Comparison of ENCODE assay signal across 8 cellular contexts in the genomic region with DNA sequence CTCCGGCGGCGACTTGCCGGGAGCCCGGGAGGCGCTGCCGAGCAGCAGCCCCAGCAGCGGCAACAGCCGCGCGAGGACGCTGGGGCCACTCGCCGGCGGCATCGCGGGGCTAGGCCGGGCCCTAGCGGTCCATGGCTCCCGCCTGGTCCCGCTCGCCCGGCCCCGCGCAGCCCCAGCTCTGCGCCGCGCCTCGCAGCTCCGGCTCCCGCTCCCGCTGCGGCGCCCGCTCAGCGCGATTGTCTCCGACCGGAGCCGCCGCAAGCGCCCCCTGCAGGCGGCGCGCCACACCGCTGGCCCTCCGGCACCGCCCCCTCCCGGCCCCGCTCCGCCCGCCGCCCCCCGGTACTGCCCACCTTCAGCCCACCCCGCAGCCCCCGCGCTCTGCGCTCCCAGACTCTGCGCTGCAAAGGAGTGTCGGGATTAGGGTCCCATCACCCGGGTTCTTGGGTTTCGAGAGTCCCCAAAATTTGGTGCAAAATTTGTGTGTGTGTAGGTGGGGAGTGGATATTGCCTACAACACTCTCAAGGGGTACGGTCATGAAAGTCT. TPM values are rescaled to one million over a fixed set of nuclear protein-coding genes. Genes with fewer than 3 reads are reported as not detected.
DNase-seq lines count a peak whose midpoint lies in the region; ATAC-seq and TF ChIP-seq lines count a peak whose summit lies in the region.

A gene (minus strand): TSS at position 241 of the 547 bp plus-strand sequence. CDS start 139 bp downstream, at position 102.

- CTCF ChIA-PET in activated naive CD4-positive, alpha-beta T cell treated with anti-CD3 and anti-CD28 coated beads, Interleukin-2, amount 10 ng/mL, durations not matched to agents 7 days and 5 days (lab: Charles Lee), result interaction anchor here (0.7 to 5.1 kb wide), 6 partner anchors 9 to 152 kb away, joined by 3 to 34 read pairs (median 4); no protein-coding TSS in a partner anchor

- H3K27ac Mint-ChIP-seq in activated naive CD4-positive, alpha-beta T cell treated with anti-CD3 and anti-CD28 coated beads, Interleukin-2, amount 10 ng/mL, durations not matched to agents 7 days and 5 days, result no peak within 1 kb of the TSS

- peak; percentile 74 for ATAC-seq in omental fat pad (ENCODE audit: low FRiP score)
- peak; percentile 91 for ATAC-seq in upper lobe of right lung
- ATAC-seq in HG02981 (IDR thresholded peaks at IDR 0.05; ENCODE audit: unreplicated experiment), result no peak

- H3K27me3 ChIP-seq in HUES6 (ENCODE audit: control insufficient read depth, insufficient read depth, low read length) (peaks cover 19% of the 10 kb centered on the region), SJCRH30 (no peaks in the 10 kb centered on the region), upper lobe of right lung (no peaks in the 10 kb centered on the region)

- TF ChIP-seq CTCF in GM12872 (IDR thresholded peaks at IDR 0.05; ENCODE audit: insufficient read depth, low read depth, low read length) (peak; percentile 62; the same call in 2 of the 3 replicates), omental fat pad (IDR thresholded peaks at IDR 0.05) (peak in 2 of 3 donors; percentile 24 to 47), upper lobe of right lung (IDR thresholded peaks at IDR 0.05) (peak; percentile 61)

- H3K4me1 ChIP-seq in HUES6 (ENCODE audit: control insufficient read depth, insufficient read depth, low read length) (peaks cover 20% of the 10 kb centered on the region), SJCRH30 (peaks cover 22% of the 10 kb centered on the region), upper lobe of right lung (peaks cover 12% of the 10 kb centered on the region)

- peak within 1 kb of the TSS; percentile 76 for H3K4me3 Mint-ChIP-seq in activated naive CD4-positive, alpha-beta T cell treated with anti-CD3 and anti-CD28 coated beads, Interleukin-2, amount 10 ng/mL, durations not matched to agents 7 days and 5 days

- H3K36me3 Mint-ChIP-seq in activated naive CD4-positive, alpha-beta T cell treated with anti-CD3 and anti-CD28 coated beads, Interleukin-2, amount 10 ng/mL, durations not matched to agents 7 days and 5 days, result no peaks in the 10 kb centered on the region

- H3K4me3 ChIP-seq in HUES6 (ENCODE audit: low read depth, low read length), result peak within 1 kb of the TSS; percentile 82
- peak within 1 kb of the TSS; percentile 80 for H3K4me3 ChIP-seq in SJCRH30
- peak within 1 kb of the TSS; percentile 60 for H3K4me3 ChIP-seq in upper lobe of right lung

- peaks cover 2% of the 10 kb centered on the region for H3K4me1 Mint-ChIP-seq in activated naive CD4-positive, alpha-beta T cell treated with anti-CD3 and anti-CD28 coated beads, Interleukin-2, amount 10 ng/mL, durations not matched to agents 7 days and 5 days

- H3K36me3 ChIP-seq in HUES6 (ENCODE audit: control insufficient read depth, insufficient read depth, low read length) (0 out of 2 replicates have a peak, but pooled peaks cover 4% of the 10 kb centered on the region), SJCRH30 (no peaks in the 10 kb centered on the region), upper lobe of right lung (no peaks in the 10 kb centered on the region)

- H3K9me3 ChIP-seq in HUES6 (ENCODE audit: control insufficient read depth, insufficient read depth, low read depth, low read length) (no peaks in the 10 kb centered on the region), SJCRH30 (replicated peaks) (no peaks in the 10 kb centered on the region), upper lobe of right lung (no peaks in the 10 kb centered on the region)

- no peaks in the 10 kb centered on the region for H3K9me3 Mint-ChIP-seq in activated naive CD4-positive, alpha-beta T cell treated with anti-CD3 and anti-CD28 coated beads, Interleukin-2, amount 10 ng/mL, durations not matched to agents 7 days and 5 days

- H3K27me3 Mint-ChIP-seq in activated naive CD4-positive, alpha-beta T cell treated with anti-CD3 and anti-CD28 coated beads, Interleukin-2, amount 10 ng/mL, durations not matched to agents 7 days and 5 days, result peaks cover 89% of the 10 kb centered on the region

- H3K27ac ChIP-seq in HUES6 (ENCODE audit: low read depth, low read length), result no peak within 1 kb of the TSS
- peak within 1 kb of the TSS; percentile 34; the same call in 1 of the 2 replicates for H3K27ac ChIP-seq in SJCRH30
- H3K27ac ChIP-seq in upper lobe of right lung, result no peak within 1 kb of the TSS

- DNase-seq in SJCRH30, result peak; percentile 71 to 80
- DNase-seq in activated naive CD4-positive, alpha-beta T cell treated with anti-CD3 and anti-CD28 coated beads, Interleukin-2, amount 10 ng/mL, durations not matched to agents 7 days and 5 days, result peak; percentile 74
- peak; percentile 70 for DNase-seq in glomerular visceral epithelial cell (ENCODE audit: extremely low spot score)
- DNase-seq in omental fat pad (ENCODE audit: low spot score), result no peak
- DNase-seq in upper lobe of right lung, result peak; percentile 84

- peak within 1 kb of the TSS; percentile 74 for H3K9ac ChIP-seq in HUES6 (ENCODE audit: low read length)

- intact Hi-C loops in upper lobe of right lung (cut with DNase I), result no loop called here

RNA-seq across cellular contexts. Expression of the gene that starts here (rescaled TPM):
- total RNA-seq in SJCRH30 (2014; rRNA removed; shearing (Covaris generic)), result 11.8 and 13.7 TPM in 2 replicates
- total RNA-seq in omental fat pad (1 to 10 TPM in 1 of 4 donors, under 1 TPM in 3; 0.56 to 3.5 (median 0.95) TPM), upper lobe of right lung (1.8 TPM)
